ENCODE assay signal across 18 cellular contexts in genomic region chr5:140596364-140596763, GRCh38. TPM values are rescaled to one million over a fixed set of nuclear protein-coding genes. Genes with fewer than 3 reads are reported as not detected.
DNase-seq lines count a peak whose midpoint lies in the region; ATAC-seq and TF ChIP-seq lines count a peak whose summit lies in the region.
"Had no signal": no experiment of that assay in that cellular context is flagged by ENCODE, and none has a peak within 500 bp of the region (broad histone marks: within the 10 kb centered on the region; RNA-seq: fewer than 3 reads in every experiment).

No MANE protein-coding gene starts in this region.

- H3K4me3 ChIP-seq in epithelial cell of esophagus (ENCODE audit: low read length): no peak overlapping the region
- no peak overlapping the region for H3K4me3 ChIP-seq in skeletal muscle tissue (ENCODE audit: low read length in 3 of 3)
- H3K4me3 ChIP-seq: GM12878, prostate gland had no signal

- H3K4me3 Mint-ChIP-seq in activated CD8-positive, alpha-beta T cell treated with anti-CD3 and anti-CD28 coated beads for 36 hours: no peak overlapping the region
- H3K4me3 Mint-ChIP-seq: activated CD4-positive, alpha-beta T cell treated with anti-CD3 and anti-CD28 coated beads, Interleukin-2, amount 10 ng/mL, durations not matched to agents 24 days and 14 days; activated naive CD4-positive, alpha-beta T cell treated with anti-CD3 and anti-CD28 coated beads, Interleukin-2, amount 10 ng/mL, durations not matched to agents 7 days and 5 days; naive B cell had no signal

- peak overlapping the region; percentile 9 for H3K27ac ChIP-seq in skeletal muscle tissue (ENCODE audit: low read depth, low read length)
- H3K27ac ChIP-seq: prostate gland had no signal

- peak; percentile 18 for DNase-seq in epithelial cell of esophagus (ENCODE audit: low read depth)
- DNase-seq in left lobe of liver (ENCODE audit: low spot score): peak; percentile 86
- no peak for DNase-seq in activated CD8-positive, alpha-beta T cell treated with anti-CD3 and anti-CD28 coated beads for 36 hours
- no peak for DNase-seq in stimulated activated naive CD4-positive, alpha-beta T cell treated with Interleukin-2 at 50 U/mL for 16 hours (lab: John Stamatoyannopoulos, UW)
- no peak for DNase-seq in DMS 273 (lab: John Stamatoyannopoulos, UW; ENCODE audit: unreplicated experiment)
- DNase-seq: activated CD4-positive, alpha-beta T cell treated with anti-CD3 and anti-CD28 coated beads, Interleukin-2, amount 10 ng/mL, durations not matched to agents 24 days and 14 days; activated naive CD4-positive, alpha-beta T cell treated with anti-CD3 and anti-CD28 coated beads, Interleukin-2, amount 10 ng/mL, durations not matched to agents 7 days and 5 days; Calu3; effector CD8-positive, alpha-beta T cell; GDM1; naive B cell; NCI-H2227 treated with DMSO at 0.1 percent for 48 hours; RPMI8226 had no signal

- H3K9ac ChIP-seq in skeletal muscle tissue (ENCODE audit: low read depth in 1 of 3, low read length in 3 of 3): no peak overlapping the region

- H3K27me3 Mint-ChIP-seq in activated CD8-positive, alpha-beta T cell treated with anti-CD3 and anti-CD28 coated beads for 36 hours: peaks cover 2% of the 10 kb centered on the region

- peaks cover 4% of the 10 kb centered on the region for H3K4me1 Mint-ChIP-seq in activated CD8-positive, alpha-beta T cell treated with anti-CD3 and anti-CD28 coated beads for 36 hours (ENCODE audit: low read depth)
- H3K4me1 Mint-ChIP-seq: activated CD4-positive, alpha-beta T cell treated with anti-CD3 and anti-CD28 coated beads, Interleukin-2, amount 10 ng/mL, durations not matched to agents 24 days and 14 days; activated naive CD4-positive, alpha-beta T cell treated with anti-CD3 and anti-CD28 coated beads, Interleukin-2, amount 10 ng/mL, durations not matched to agents 7 days and 5 days had no signal

- no peak for TF ChIP-seq RAD21 in Ishikawa (IDR thresholded peaks at IDR 0.05; ENCODE audit: low read depth)

- CTCF ChIA-PET in activated CD8-positive, alpha-beta T cell treated with anti-CD3 and anti-CD28 coated beads for 36 hours (lab: Charles Lee): no interaction called here

- no peaks in the 10 kb centered on the region for H3K36me3 Mint-ChIP-seq in activated CD8-positive, alpha-beta T cell treated with anti-CD3 and anti-CD28 coated beads for 36 hours (ENCODE audit: low read depth)
- H3K36me3 Mint-ChIP-seq: activated naive CD4-positive, alpha-beta T cell treated with anti-CD3 and anti-CD28 coated beads, Interleukin-2, amount 10 ng/mL, durations not matched to agents 7 days and 5 days; naive B cell had no signal

- H3K36me3 ChIP-seq in skeletal muscle tissue (ENCODE audit: control insufficient read depth in 3 of 3, insufficient read depth in 3 of 3, low read length in 3 of 3): no peaks in the 10 kb centered on the region
- H3K36me3 ChIP-seq: prostate gland had no signal

- peaks cover 0 to 16% (median 12%) of the 10 kb centered on the region in 3 donors for H3K4me1 ChIP-seq in skeletal muscle tissue (ENCODE audit: control insufficient read depth in 3 of 3, insufficient read depth in 3 of 3, low read length in 3 of 3)
- H3K4me1 ChIP-seq: prostate gland had no signal

- peak; percentile 88 for ATAC-seq in left lobe of liver
- no peak for ATAC-seq in activated CD8-positive, alpha-beta T cell treated with anti-CD3 and anti-CD28 coated beads for 36 hours
- ATAC-seq in GM21717 (IDR thresholded peaks at IDR 0.05; ENCODE audit: unreplicated experiment): no peak

- H3K27ac Mint-ChIP-seq in activated CD8-positive, alpha-beta T cell treated with anti-CD3 and anti-CD28 coated beads for 36 hours: no peak overlapping the region
- H3K27ac Mint-ChIP-seq: activated CD4-positive, alpha-beta T cell treated with anti-CD3 and anti-CD28 coated beads, Interleukin-2, amount 10 ng/mL, durations not matched to agents 24 days and 14 days; activated naive CD4-positive, alpha-beta T cell treated with anti-CD3 and anti-CD28 coated beads, Interleukin-2, amount 10 ng/mL, durations not matched to agents 7 days and 5 days; naive B cell had no signal

- no peaks in the 10 kb centered on the region for H3K9me3 ChIP-seq in skeletal muscle tissue (ENCODE audit: control insufficient read depth in 3 of 3, low read length in 3 of 3)
- H3K9me3 ChIP-seq: prostate gland had no signal

- intact Hi-C loops in activated CD8-positive, alpha-beta T cell treated with anti-CD3 and anti-CD28 coated beads for 36 hours (cut with micrococcal nuclease): no loop called here

- H3K27me3 ChIP-seq in skeletal muscle tissue (ENCODE audit: control insufficient read depth in 3 of 3, insufficient read depth in 3 of 3, low read length in 3 of 3): no peaks in the 10 kb centered on the region

- TF ChIP-seq CTCF in epithelial cell of esophagus (IDR thresholded peaks at IDR 0.05; ENCODE audit: insufficient read depth, low read depth, low read length, missing control alignments): no peak
- TF ChIP-seq CTCF in activated CD8-positive, alpha-beta T cell treated with anti-CD3 and anti-CD28 coated beads for 36 hours (IDR thresholded peaks at IDR 0.05): no peak

- H3K9me3 Mint-ChIP-seq in activated CD8-positive, alpha-beta T cell treated with anti-CD3 and anti-CD28 coated beads for 36 hours: no peaks in the 10 kb centered on the region
- H3K9me3 Mint-ChIP-seq: activated CD4-positive, alpha-beta T cell treated with anti-CD3 and anti-CD28 coated beads, Interleukin-2, amount 10 ng/mL, durations not matched to agents 24 days and 14 days; activated naive CD4-positive, alpha-beta T cell treated with anti-CD3 and anti-CD28 coated beads, Interleukin-2, amount 10 ng/mL, durations not matched to agents 7 days and 5 days; naive B cell had no signal

- no peak for TF ChIP-seq EP300 in Ishikawa (IDR thresholded peaks at IDR 0.05; ENCODE audit: borderline replicate concordance)

- POLR2A ChIA-PET in activated CD8-positive, alpha-beta T cell treated with anti-CD3 and anti-CD28 coated beads for 36 hours (lab: Charles Lee): interaction anchor here (0.8 kb wide), 1 partner anchor 26 kb away, joined by 3 read pairs; no protein-coding TSS in a partner anchor

TF ChIP-seq in Ishikawa, 13 proteins besides CTCF, POLR2A, EP300 and RAD21:
- TF ChIP-seq TCF12 (IDR thresholded peaks at IDR 0.05; ENCODE audit: low read depth) (no peak), EGR1 (IDR thresholded peaks at IDR 0.05) (no peak), FOXM1 (IDR thresholded peaks at IDR 0.05; ENCODE audit: borderline replicate concordance, low read depth) (no peak), USF1 (IDR thresholded peaks at IDR 0.05) (peak; percentile 52; the same call in 1 of the 2 replicates), NFIC (IDR thresholded peaks at IDR 0.05) (0 out of 2 replicates have a peak, but pooled peaks have one; percentile 26), CREB1 (IDR thresholded peaks at IDR 0.05; ENCODE audit: low read depth) (no peak), TEAD4 (IDR thresholded peaks at IDR 0.05) (no peak)
- TF ChIP-seq, protein P1, sequence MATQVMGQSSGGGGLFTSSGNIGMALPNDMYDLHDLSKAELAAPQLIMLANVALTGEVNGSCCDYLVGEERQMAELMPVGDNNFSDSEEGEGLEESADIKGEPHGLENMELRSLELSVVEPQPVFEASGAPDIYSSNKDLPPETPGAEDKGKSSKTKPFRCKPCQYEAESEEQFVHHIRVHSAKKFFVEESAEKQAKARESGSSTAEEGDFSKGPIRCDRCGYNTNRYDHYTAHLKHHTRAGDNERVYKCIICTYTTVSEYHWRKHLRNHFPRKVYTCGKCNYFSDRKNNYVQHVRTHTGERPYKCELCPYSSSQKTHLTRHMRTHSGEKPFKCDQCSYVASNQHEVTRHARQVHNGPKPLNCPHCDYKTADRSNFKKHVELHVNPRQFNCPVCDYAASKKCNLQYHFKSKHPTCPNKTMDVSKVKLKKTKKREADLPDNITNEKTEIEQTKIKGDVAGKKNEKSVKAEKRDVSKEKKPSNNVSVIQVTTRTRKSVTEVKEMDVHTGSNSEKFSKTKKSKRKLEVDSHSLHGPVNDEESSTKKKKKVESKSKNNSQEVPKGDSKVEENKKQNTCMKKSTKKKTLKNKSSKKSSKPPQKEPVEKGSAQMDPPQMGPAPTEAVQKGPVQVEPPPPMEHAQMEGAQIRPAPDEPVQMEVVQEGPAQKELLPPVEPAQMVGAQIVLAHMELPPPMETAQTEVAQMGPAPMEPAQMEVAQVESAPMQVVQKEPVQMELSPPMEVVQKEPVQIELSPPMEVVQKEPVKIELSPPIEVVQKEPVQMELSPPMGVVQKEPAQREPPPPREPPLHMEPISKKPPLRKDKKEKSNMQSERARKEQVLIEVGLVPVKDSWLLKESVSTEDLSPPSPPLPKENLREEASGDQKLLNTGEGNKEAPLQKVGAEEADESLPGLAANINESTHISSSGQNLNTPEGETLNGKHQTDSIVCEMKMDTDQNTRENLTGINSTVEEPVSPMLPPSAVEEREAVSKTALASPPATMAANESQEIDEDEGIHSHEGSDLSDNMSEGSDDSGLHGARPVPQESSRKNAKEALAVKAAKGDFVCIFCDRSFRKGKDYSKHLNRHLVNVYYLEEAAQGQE (IDR thresholded peaks at IDR 0.05; ENCODE audit: low read depth): no peak
- TF ChIP-seq, protein P2, sequence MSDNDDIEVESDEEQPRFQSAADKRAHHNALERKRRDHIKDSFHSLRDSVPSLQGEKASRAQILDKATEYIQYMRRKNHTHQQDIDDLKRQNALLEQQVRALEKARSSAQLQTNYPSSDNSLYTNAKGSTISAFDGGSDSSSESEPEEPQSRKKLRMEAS (IDR thresholded peaks at IDR 0.05): no peak
TF ChIP-seq in Ishikawa: peak in this region for 2.

RNA-seq across cellular contexts. Expression of gene SLC35A4, which starts 31.7 kb away (rescaled TPM):
- total RNA-seq in left lobe of liver: 32.0 TPM
- total RNA-seq in skeletal muscle tissue: 7.3 TPM
- total RNA-seq in activated CD8-positive, alpha-beta T cell treated with anti-CD3 and anti-CD28 coated beads for 36 hours: 10 to 100 TPM; 72.9 to 73.6 TPM

RNA-seq across cellular contexts. Expression of gene APBB3, which starts 32.0 kb away (rescaled TPM):
- total RNA-seq in left lobe of liver (14.1 TPM), skeletal muscle tissue (7.3 TPM)
- 10 to 100 TPM; 24.9 TPM for total RNA-seq in activated CD8-positive, alpha-beta T cell treated with anti-CD3 and anti-CD28 coated beads for 36 hours

RNA-seq across cellular contexts. Expression of gene CD14, which starts 36.6 kb away (rescaled TPM):
- total RNA-seq in left lobe of liver: 211 TPM
- 39.7 TPM for total RNA-seq in skeletal muscle tissue
- under 1 TPM; 0.36 to 0.41 TPM for total RNA-seq in activated CD8-positive, alpha-beta T cell treated with anti-CD3 and anti-CD28 coated beads for 36 hours

RNA-seq across cellular contexts. Expression of gene SRA1, which starts 39.1 kb away (rescaled TPM):
- total RNA-seq in left lobe of liver (19.5 TPM), skeletal muscle tissue (15.1 TPM)
- total RNA-seq in activated CD8-positive, alpha-beta T cell treated with anti-CD3 and anti-CD28 coated beads for 36 hours: 10 to 100 TPM; 47.8 to 49.5 TPM

RNA-seq across cellular contexts. Expression of gene TMCO6, which starts 42.9 kb away (rescaled TPM):
- total RNA-seq in left lobe of liver (15.6 TPM), skeletal muscle tissue (2.6 TPM)
- 10 to 100 TPM; 31.7 to 33.2 TPM for total RNA-seq in activated CD8-positive, alpha-beta T cell treated with anti-CD3 and anti-CD28 coated beads for 36 hours

Comparison
In these comparisons a context has a peak if more than half of its experiments do, and no peak if none do; other contexts are left out.
1. DNase-seq: peak in epithelial cell of esophagus (single experiment) and left lobe of liver (single experiment); none in activated CD8-positive, alpha-beta T cell treated with anti-CD3 and anti-CD28 coated beads for 36 hours (single experiment), stimulated activated naive CD4-positive, alpha-beta T cell treated with Interleukin-2 at 50 U/mL for 16 hours (single experiment) and DMS 273 (single experiment).
2. RNA of gene CD14, which starts 36.6 kb away (total RNA-seq): 211 TPM in left lobe of liver (single experiment) and 39.7 TPM in skeletal muscle tissue (single experiment); 0.36 to 0.41 TPM in activated CD8-positive, alpha-beta T cell treated with anti-CD3 and anti-CD28 coated beads for 36 hours; every median in the first group is over 10 times any median in the second.